Comparison of ENCODE assay signal across 7 cellular contexts in genomic region chr3:31028766-31029165, GRCh38.
"Had no signal": no experiment of that assay in that cellular context is flagged by ENCODE, and none has a peak within 500 bp of the region (broad histone marks: within the 10 kb centered on the region; RNA-seq: fewer than 3 reads in every experiment).

No MANE protein-coding gene starts in this region.

- H3K36me3 ChIP-seq: HAP-1 had no signal

- H3K4me3 ChIP-seq: GM23248, HAP-1 had no signal

- H2AFZ ChIP-seq: GM23248 had no signal

- ATAC-seq: HCT116 had no signal

- H3K4me3 Mint-ChIP-seq: HFFc6 had no signal

- H3K4me1 ChIP-seq: HAP-1 had no signal

- DNase-seq: GM23248, GOT3, H7, HFFc6, IMR-90 had no signal

- H3K27ac ChIP-seq: GM23248 had no signal

- H3K27ac Mint-ChIP-seq: HFFc6 had no signal

- H3K9ac ChIP-seq: GM23248 had no signal
